In genomic region chr16:4425378-4426020, GRCh38 we compare ENCODE assay signal across 8 cellular contexts. TPM values are rescaled to one million over a fixed set of nuclear protein-coding genes. Genes with fewer than 3 reads are reported as not detected.
A peak's percentile ranks its signal among the peaks of the same experiment; 100 is the strongest.
DNase-seq lines count a peak whose midpoint lies in the region; ATAC-seq and TF ChIP-seq lines count a peak whose summit lies in the region.

DNAJA3 (plus strand) TSS chr16:4425868; CDS start chr16:4425882, 14 bp downstream.

- peak within 1 kb of the TSS in 1 of 2 donors; percentile 52 for H3K27ac ChIP-seq in aorta (ENCODE audit: low read depth in 1 of 2, low read length in 2 of 2)

- WGBS in aorta, 2 donors = 0 to 1% methylated on average over 68 of the region's 68 CpGs

- intact Hi-C loops in aorta (cut with DNase I) = no loop called here

- ATAC-seq in GM18517 (IDR thresholded peaks at IDR 0.05; ENCODE audit: unreplicated experiment) (peak; percentile 84), HG03039 (IDR thresholded peaks at IDR 0.05; ENCODE audit: unreplicated experiment) (peak; percentile 79), aorta (ENCODE audit: low FRiP score) (peak; percentile 99)

- no peaks in the 10 kb centered on the region for H3K36me3 ChIP-seq in aorta (ENCODE audit: control insufficient read depth in 1 of 2, insufficient read depth in 2 of 2, low read length in 1 of 2)

- peak; percentile 87 to 93 for DNase-seq in NCI-H2081 (lab: John Stamatoyannopoulos, UW)
- peak; percentile 89 for DNase-seq in T-helper 9 cell
- DNase-seq in astrocyte of the cerebellum (ENCODE audit: low read depth) = peak; percentile 86
- DNase-seq in hippocampal formation (lab: John Stamatoyannopoulos, UW) = peak; percentile 94 to 98
- peak; percentile 90 for DNase-seq in renal cortical epithelial cell (ENCODE audit: low read depth)
- DNase-seq in aorta = peak; percentile 94 to 97

- TF ChIP-seq CTCF in astrocyte of the cerebellum (IDR thresholded peaks at IDR 0.05; ENCODE audit: low read depth, low read length, missing control alignments) = no peak

- in situ Hi-C loops in astrocyte of the cerebellum (cut with HindIII; ENCODE audit: low sequenced_read_pairs) = no loop called here

- peaks cover 0 to 3% of the 10 kb centered on the region in 2 donors for H3K4me1 ChIP-seq in aorta (ENCODE audit: control insufficient read depth in 1 of 2, insufficient read depth in 2 of 2, low read length in 2 of 2)

- no peaks in the 10 kb centered on the region for H3K9me3 ChIP-seq in aorta (ENCODE audit: control insufficient read depth, low read length)

- H3K4me3 ChIP-seq in astrocyte of the cerebellum (ENCODE audit: low read depth, low read length) = peak within 1 kb of the TSS; percentile 97
- H3K4me3 ChIP-seq in aorta (ENCODE audit: low read length in 2 of 2) = peak within 1 kb of the TSS; percentile 45 to 61

- no peaks in the 10 kb centered on the region for H3K27me3 ChIP-seq in aorta (ENCODE audit: control insufficient read depth in 1 of 2, insufficient read depth in 2 of 2, low read length in 1 of 2)

RNA-seq across cellular contexts. Expression of gene DNAJA3, which starts in this region (rescaled TPM):
- 52.4 and 62.3 TPM in 2 replicates for total RNA-seq in renal cortical epithelial cell
- total RNA-seq in aorta = 10 to 100 TPM; 22.7 to 26.6 TPM
- polyA plus RNA-seq in aorta = 10 to 100 TPM; 16.0 to 19.1 TPM
